25 cellular contexts compared by ENCODE assay signal in genomic region chr12:11150832-11151231, GRCh38. TPM values are rescaled to one million over a fixed set of nuclear protein-coding genes. Genes with fewer than 3 reads are reported as not detected.
DNase-seq lines count a peak whose midpoint lies in the region; ATAC-seq and TF ChIP-seq lines count a peak whose summit lies in the region.
"Had no signal": no experiment of that assay in that cellular context is flagged by ENCODE, and none has a peak within 500 bp of the region (broad histone marks: within the 10 kb centered on the region; RNA-seq: fewer than 3 reads in every experiment).

No MANE protein-coding gene starts in this region.

- H3K4me1 ChIP-seq in endodermal cell (ENCODE audit: control insufficient read depth, insufficient read depth, low read length) (no peaks in the 10 kb centered on the region), spleen (no peaks in the 10 kb centered on the region)
- H3K4me1 ChIP-seq: BLaER1 treated with 17β-estradiol and CSF1 and Interleukin-3, amounts not matched to agents 10 nM and 100 nM; SJSA1 had no signal

- peaks cover 51% of the 10 kb centered on the region for H3K36me3 Mint-ChIP-seq in endodermal cell (ENCODE audit: low read depth)

- H3K9me3 ChIP-seq in endodermal cell (ENCODE audit: control insufficient read depth, low read length) (peaks cover 60% of the 10 kb centered on the region), spleen (peaks cover 0 to 23% (median 7%) of the 10 kb centered on the region in 8 donors)
- H3K9me3 ChIP-seq: MG63, SJSA1 had no signal

- ATAC-seq in GM18858 (IDR thresholded peaks at IDR 0.05; ENCODE audit: unreplicated experiment) = peak; percentile 49
- ATAC-seq in GM21619 (IDR thresholded peaks at IDR 0.05; ENCODE audit: unreplicated experiment) = peak; percentile 54
- peak; percentile 70 for ATAC-seq in HG02938 (IDR thresholded peaks at IDR 0.05; ENCODE audit: unreplicated experiment)
- no peak for ATAC-seq in HG03565 (IDR thresholded peaks at IDR 0.05; ENCODE audit: unreplicated experiment)
- no peak for ATAC-seq in Right ventricle myocardium superior (ENCODE audit: poor library complexity)
- ATAC-seq: Right ventricle myocardium inferior had no signal

- peaks cover 47% of the 10 kb centered on the region for H3K9me3 Mint-ChIP-seq in endodermal cell
- H3K9me3 Mint-ChIP-seq: CD4-positive, alpha-beta T cell had no signal

- no peak overlapping the region for H3K27ac Mint-ChIP-seq in endodermal cell
- H3K27ac Mint-ChIP-seq: CD4-positive, alpha-beta T cell had no signal

- no peaks in the 10 kb centered on the region for H3K27me3 Mint-ChIP-seq in endodermal cell (ENCODE audit: insufficient read depth)
- H3K27me3 Mint-ChIP-seq: CD4-positive, alpha-beta T cell had no signal

- H3K4me1 Mint-ChIP-seq in endodermal cell = no peaks in the 10 kb centered on the region

- no peak overlapping the region for H3K4me3 Mint-ChIP-seq in endodermal cell
- H3K4me3 Mint-ChIP-seq: CD4-positive, alpha-beta T cell had no signal

- H3K36me3 ChIP-seq in endodermal cell (ENCODE audit: control insufficient read depth, insufficient read depth, low read length) = peaks cover 21% of the 10 kb centered on the region
- peaks cover 0 to 7% (median 0%) of the 10 kb centered on the region in 6 donors for H3K36me3 ChIP-seq in spleen

- H3K9ac ChIP-seq in endodermal cell (ENCODE audit: extremely low read depth, low read length, poor library complexity, severe bottlenecking) = no peak overlapping the region
- H3K9ac ChIP-seq: BLaER1 treated with 17β-estradiol and CSF1 and Interleukin-3, amounts not matched to agents 10 nM and 100 nM had no signal

- intact Hi-C loops in spleen (cut with DNase I; ENCODE audit: low total_unique reads) = no loop called here
- intact Hi-C loops in Right ventricle myocardium superior (cut with DNase I) = no loop called here

- TF ChIP-seq CTCF in endodermal cell (conservative IDR thresholded peaks at IDR 0.05) = no peak
- TF ChIP-seq CTCF in spleen (IDR thresholded peaks at IDR 0.05 in 8 of 11, conservative IDR thresholded peaks at IDR 0.05 in 3 of 11) = no peak

- no peak for TF ChIP-seq POLR2A in spleen (IDR thresholded peaks at IDR 0.05)

- DNase-seq in endodermal cell (no peak), spleen (no peak), Right ventricle myocardium superior (no peak)
- no peak for DNase-seq in stimulated activated naive CD4-positive, alpha-beta T cell treated with Interleukin-2 at 50 U/mL for 16 hours (lab: John Stamatoyannopoulos, UW)
- DNase-seq: AML-193; CD4-positive, alpha-beta T cell; GOT3; HCEC 1CT; KBM-7; MG63; NCI-H2029; NCI-H2227 treated with DMSO at 0.1 percent for 48 hours; NCI-H526 treated with DMSO at 0.1 percent for 48 hours; PC-9; T-helper 2 cell had no signal

- WGBS in endodermal cell (ENCODE audit: insufficient coverage in 1 of 2, insufficient read length in 1 of 2), 2 experiments = 93 to 100% methylated on average over 1 of the region's 1 CpG
- WGBS in spleen, 5 donors = 51 to 70% (median 68%) methylated on average over 1 of the region's 1 CpG

- H3K4me3 ChIP-seq in endodermal cell (ENCODE audit: low read length) (peak overlapping the region; percentile 68), spleen (no peak overlapping the region)
- H3K4me3 ChIP-seq: BLaER1 treated with 17β-estradiol and CSF1 and Interleukin-3, amounts not matched to agents 10 nM and 100 nM; MG63; PC-9; SJSA1 had no signal

- H3K27ac ChIP-seq in endodermal cell (ENCODE audit: low read depth, low read length) (no peak overlapping the region), spleen (no peak overlapping the region)
- H3K27ac ChIP-seq: BLaER1 treated with 17β-estradiol and CSF1 and Interleukin-3, amounts not matched to agents 10 nM and 100 nM; PC-9; SJSA1 had no signal

- H3K27me3 ChIP-seq in endodermal cell (ENCODE audit: control insufficient read depth, insufficient read depth, low read length, poor library complexity, severe bottlenecking) (no peaks in the 10 kb centered on the region), spleen (replicated peaks in 1 of 7) (no peaks in the 10 kb centered on the region)
- H3K27me3 ChIP-seq: BLaER1 treated with 17β-estradiol and CSF1 and Interleukin-3, amounts not matched to agents 10 nM and 100 nM; MG63; SJSA1 had no signal

RNA-seq across cellular contexts. Expression of gene TAS2R30, which starts 16.4 kb away (rescaled TPM):
- total RNA-seq in endodermal cell (1 to 10 TPM; 1.8 to 9.7 TPM), spleen (10 to 100 TPM in 3 of 7 donors, 1 to 10 TPM in 4; 6.4 to 30.7 (median 8.6) TPM), Right ventricle myocardium superior (0.67 TPM)
- polyA plus RNA-seq in endodermal cell (2013, experiment 1 of 2) = 0.28 TPM
- polyA plus RNA-seq in endodermal cell (2013, experiment 2 of 2) = 0.33 TPM
- under 1 TPM in 2 of 3 donors, not detected in 1; 0.09 to 0.19 TPM for polyA plus RNA-seq in spleen

RNA-seq across cellular contexts. Expression of gene SMIM10L1, which starts 20.2 kb away (rescaled TPM):
- total RNA-seq in endodermal cell (10 to 100 TPM; 12.9 to 31.5 TPM), spleen (10 to 100 TPM in 3 of 7 donors, 1 to 10 TPM in 4; 6.5 to 11.9 (median 9.3) TPM), Right ventricle myocardium superior (13.6 TPM)
- polyA plus RNA-seq in endodermal cell (2013, experiment 1 of 2) = 11.4 TPM
- 12.0 TPM for polyA plus RNA-seq in endodermal cell (2013, experiment 2 of 2)
- polyA plus RNA-seq in spleen = 1 to 10 TPM; 7.8 to 9.4 (median 8.9) TPM

RNA-seq across cellular contexts. Expression of gene TAS2R42, which starts 35.9 kb away (rescaled TPM):
- total RNA-seq in endodermal cell = not detected
- not detected for polyA plus RNA-seq in endodermal cell (2013, experiment 1 of 2)
- not detected for polyA plus RNA-seq in endodermal cell (2013, experiment 2 of 2)
- not detected for total RNA-seq in spleen
- polyA plus RNA-seq in spleen = not detected
- total RNA-seq in Right ventricle myocardium superior = not detected
- total RNA-seq: CD4-positive, alpha-beta T cell; NCI-H460; PC-9; Right ventricle myocardium inferior; RPMI7951; SJSA1 had no signal
- polyA plus RNA-seq: AG04450 had no signal

RNA-seq across cellular contexts. Expression of gene TAS2R43, which starts 58.7 kb away (rescaled TPM):
- 1 to 10 TPM in 1 of 2 donors, under 1 TPM in 1; 0.82 to 2.5 TPM for total RNA-seq in endodermal cell
- polyA plus RNA-seq in endodermal cell (2013, experiment 1 of 2) = not detected
- not detected for polyA plus RNA-seq in endodermal cell (2013, experiment 2 of 2)
- 10 to 100 TPM in 2 of 7 donors, 1 to 10 TPM in 3, not detected in 2; 1.5 to 14.0 (median 4.6) TPM for total RNA-seq in spleen
- polyA plus RNA-seq in spleen = not detected
- not detected for total RNA-seq in Right ventricle myocardium superior
- total RNA-seq: NCI-H460, Right ventricle myocardium inferior had no signal
- polyA plus RNA-seq: AG04450 had no signal

Comparison
In these comparisons a context has a peak if more than half of its experiments do, and no peak if none do; other contexts are left out.
1. ATAC-seq: peak in GM18858 (single experiment), GM21619 (single experiment) and HG02938 (single experiment); none in HG03565 (single experiment) and Right ventricle myocardium superior (single experiment).